12 cellular contexts compared by ENCODE assay signal in the genomic region with DNA sequence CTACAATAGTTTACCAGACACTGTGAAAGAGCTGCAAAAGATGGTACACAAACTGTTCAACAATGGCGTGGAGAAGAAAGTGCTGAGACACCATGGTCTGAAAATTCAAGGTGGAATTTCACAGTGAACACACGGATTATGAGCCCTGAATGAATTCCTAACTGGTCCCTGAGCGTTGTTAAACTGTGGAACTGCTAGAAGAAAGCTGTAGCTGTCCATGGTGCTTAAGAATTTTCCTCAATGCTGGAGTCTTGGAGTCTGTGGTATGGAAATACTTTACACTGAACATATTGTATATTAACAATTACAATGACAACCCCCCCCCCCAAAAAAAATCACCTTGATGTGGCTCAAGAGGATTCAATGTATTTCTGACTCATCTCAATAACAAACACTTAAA.
DNase-seq lines count a peak whose midpoint lies in the region; FAIRE-seq and TF ChIP-seq lines count a peak whose summit lies in the region.
"Had no signal": no experiment of that assay in that cellular context is flagged by ENCODE, and none has a peak within 500 bp of the region (broad histone marks: within the 10 kb centered on the region; RNA-seq: fewer than 3 reads in every experiment).

No MANE protein-coding gene starts in this region.

- H3K27me3 ChIP-seq in ovary: no peaks in the 10 kb centered on the region

- TF ChIP-seq POLR2A in GM12891 (IDR thresholded peaks at IDR 0.05; ENCODE audit: low read depth, low read length): no peak
- no peak for TF ChIP-seq POLR2A in ovary (IDR thresholded peaks at IDR 0.05)

- H3K9me3 ChIP-seq in ovary: peaks cover 0 to 3% of the 10 kb centered on the region in 2 donors

- no peak for FAIRE-seq in GM12891 (lab: Jason Lieb, UNC)

- no peak overlapping the region for H3K4me3 ChIP-seq in ovary

- intact Hi-C loops in ovary (cut with DNase I): no loop called here

- DNase-seq in GM03348 (ENCODE audit: low spot score) (peak; percentile 30), OCI-M1 (lab: John Stamatoyannopoulos, UW) (peak; percentile 33), dermis microvascular lymphatic vessel endothelial cell (ENCODE audit: low read depth in 2 of 2) (peak; percentile 12 to 54), midbrain (lab: John Stamatoyannopoulos, UW) (peak; percentile 20), SHP77 (lab: John Stamatoyannopoulos, UW) (no peak), GM12891 (ENCODE audit: insufficient read length, low spot score) (no peak), ovary (no peak), GM19238 (ENCODE audit: insufficient read length, low spot score) (no peak)
- DNase-seq: activated CD4-positive, alpha-beta T cell treated with anti-CD3 and anti-CD28 coated beads for 4 hours; CD4-positive, alpha-beta T cell; H9; NCI-H187 had no signal

- WGBS in ovary, 3 donors: 9 to 15% (median 14%) methylated on average over 3 of the region's 3 CpGs

- no peaks in the 10 kb centered on the region for H3K36me3 ChIP-seq in ovary

- no peak for TF ChIP-seq EP300 in ovary (IDR thresholded peaks at IDR 0.05)

- no peak overlapping the region for H3K27ac ChIP-seq in ovary

- no peak for TF ChIP-seq CTCF in ovary (IDR thresholded peaks at IDR 0.05)

- no peaks in the 10 kb centered on the region for H3K4me1 ChIP-seq in ovary (ENCODE audit: insufficient read depth)

TF ChIP-seq in GM12891, 5 proteins besides CTCF, POLR2A, EP300 and RAD21:
- TF ChIP-seq PAX5 (IDR thresholded peaks at IDR 0.05; ENCODE audit: insufficient read depth, low read length, severe bottlenecking) (no peak), POU2F2 (IDR thresholded peaks at IDR 0.05; ENCODE audit: low read depth, low read length) (no peak), SPI1 (IDR thresholded peaks at IDR 0.05; ENCODE audit: low read depth, low read length) (no peak), TAF1 (IDR thresholded peaks at IDR 0.05; ENCODE audit: low read depth, low read length) (no peak), POLR2AphosphoS5 (IDR thresholded peaks at IDR 0.05; ENCODE audit: low read depth, low read length) (no peak)

Comparison
In these comparisons a context has a peak if more than half of its experiments do, and no peak if none do; other contexts are left out.
1. DNase-seq: peak in GM03348 (single experiment), OCI-M1 (single experiment), dermis microvascular lymphatic vessel endothelial cell (2 of 2) and midbrain (single experiment); none in SHP77 (0 of 2), GM12891 (single experiment), ovary (0 of 5) and GM19238 (single experiment).